Comparison of ENCODE assay signal across 1 cellular context in the genomic region with DNA sequence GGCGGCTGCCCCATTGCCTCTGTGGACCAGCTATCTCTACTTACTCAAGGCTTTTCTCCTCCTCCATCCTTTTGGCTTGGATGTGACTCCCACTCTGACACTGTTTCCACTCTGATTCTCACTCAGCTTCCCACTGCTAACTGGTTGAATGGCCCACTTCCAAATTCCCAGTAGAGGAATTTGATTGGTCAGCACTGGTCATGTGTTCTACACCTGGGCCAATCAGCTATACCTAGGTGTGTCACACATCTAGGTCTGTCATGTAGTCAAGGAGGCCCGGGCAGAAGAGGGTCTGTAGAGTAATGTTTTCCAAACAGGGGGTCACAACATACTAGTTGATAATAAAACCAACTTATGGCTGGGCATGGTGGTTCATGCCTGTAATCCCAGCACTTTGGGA.
TF ChIP-seq lines count a peak whose summit lies in the region.

No MANE protein-coding gene starts in this region.

TF ChIP-seq in HepG2, 621 proteins besides CTCF, POLR2A, EP300 and RAD21 (continued from another document):
- TF ChIP-seq ZNF383 (CRISPR knock-in tag; IDR thresholded peaks at IDR 0.05; ENCODE audit: borderline replicate concordance) (no peak), NFYC (CRISPR knock-in tag; IDR thresholded peaks at IDR 0.05) (peak; percentile 46), NFYB (CRISPR knock-in tag; IDR thresholded peaks at IDR 0.05) (peak; percentile 33; the same call in 1 of the 2 replicates), ZNF543 (CRISPR knock-in tag; IDR thresholded peaks at IDR 0.05) (no peak), GZF1 (CRISPR knock-in tag; IDR thresholded peaks at IDR 0.05) (no peak), CBX2 (IDR thresholded peaks at IDR 0.05; ENCODE audit: low read depth, low read length) (no peak), CBX2 (CRISPR knock-in tag; IDR thresholded peaks at IDR 0.05; ENCODE audit: low read depth) (no peak), CCAR2 (optimal IDR thresholded peaks at IDR 0.05; ENCODE audit: low read depth, low read length) (no peak), ZFP1 (CRISPR knock-in tag; IDR thresholded peaks at IDR 0.05) (no peak)
- TF ChIP-seq, protein P1, sequence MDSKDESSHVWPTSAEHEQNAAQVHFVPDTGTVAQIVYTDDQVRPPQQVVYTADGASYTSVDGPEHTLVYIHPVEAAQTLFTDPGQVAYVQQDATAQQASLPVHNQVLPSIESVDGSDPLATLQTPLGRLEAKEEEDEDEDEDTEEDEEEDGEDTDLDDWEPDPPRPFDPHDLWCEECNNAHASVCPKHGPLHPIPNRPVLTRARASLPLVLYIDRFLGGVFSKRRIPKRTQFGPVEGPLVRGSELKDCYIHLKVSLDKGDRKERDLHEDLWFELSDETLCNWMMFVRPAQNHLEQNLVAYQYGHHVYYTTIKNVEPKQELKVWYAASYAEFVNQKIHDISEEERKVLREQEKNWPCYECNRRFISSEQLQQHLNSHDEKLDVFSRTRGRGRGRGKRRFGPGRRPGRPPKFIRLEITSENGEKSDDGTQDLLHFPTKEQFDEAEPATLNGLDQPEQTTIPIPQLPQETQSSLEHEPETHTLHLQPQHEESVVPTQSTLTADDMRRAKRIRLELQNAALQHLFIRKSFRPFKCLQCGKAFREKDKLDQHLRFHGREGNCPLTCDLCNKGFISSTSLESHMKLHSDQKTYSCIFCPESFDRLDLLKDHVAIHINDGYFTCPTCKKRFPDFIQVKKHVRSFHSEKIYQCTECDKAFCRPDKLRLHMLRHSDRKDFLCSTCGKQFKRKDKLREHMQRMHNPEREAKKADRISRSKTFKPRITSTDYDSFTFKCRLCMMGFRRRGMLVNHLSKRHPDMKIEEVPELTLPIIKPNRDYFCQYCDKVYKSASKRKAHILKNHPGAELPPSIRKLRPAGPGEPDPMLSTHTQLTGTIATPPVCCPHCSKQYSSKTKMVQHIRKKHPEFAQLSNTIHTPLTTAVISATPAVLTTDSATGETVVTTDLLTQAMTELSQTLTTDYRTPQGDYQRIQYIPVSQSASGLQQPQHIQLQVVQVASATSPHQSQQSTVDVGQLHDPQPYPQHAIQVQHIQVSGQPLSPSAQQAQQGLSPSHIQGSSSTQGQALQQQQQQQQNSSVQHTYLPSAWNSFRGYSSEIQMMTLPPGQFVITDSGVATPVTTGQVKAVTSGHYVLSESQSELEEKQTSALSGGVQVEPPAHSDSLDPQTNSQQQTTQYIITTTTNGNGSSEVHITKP (CRISPR knock-in tag; IDR thresholded peaks at IDR 0.05; ENCODE audit: low read depth): no peak
